Comparison of ENCODE assay signal across 1 cellular context in genomic region chr12:96864335-96864734, GRCh38.
TF ChIP-seq lines count a peak whose summit lies in the region.

No MANE protein-coding gene starts in this region.

TF ChIP-seq in SK-N-SH, 30 proteins besides CTCF, POLR2A, EP300 and RAD21 (continued from another document):
- TF ChIP-seq USF1 (IDR thresholded peaks at IDR 0.05; ENCODE audit: borderline replicate concordance, low read depth) (no peak), USF2 (IDR thresholded peaks at IDR 0.05; ENCODE audit: borderline replicate concordance, low read depth, low read length) (no peak), CHD2 (IDR thresholded peaks at IDR 0.05; ENCODE audit: low read length, partially characterized antibody) (no peak)
TF ChIP-seq in SK-N-SH: peak in this region for 0.
